In genomic region chr6:17431581-17431980, GRCh38 we compare ENCODE assay signal across 1 cellular context.
TF ChIP-seq lines count a peak whose summit lies in the region.

No MANE protein-coding gene starts in this region.

TF ChIP-seq in GM23338, 12 proteins besides CTCF, POLR2A, EP300 and RAD21 (continued from another document):
- TF ChIP-seq REST (IDR thresholded peaks at IDR 0.05; ENCODE audit: unreplicated experiment) (no peak), ZNF114 (CRISPR knock-in tag; IDR thresholded peaks at IDR 0.05) (no peak), EZH2 (IDR thresholded peaks at IDR 0.05; ENCODE audit: low read depth, unreplicated experiment) (no peak), ZNF331 (CRISPR knock-in tag; IDR thresholded peaks at IDR 0.05; ENCODE audit: low read depth) (no peak)
